Comparison of ENCODE assay signal across 13 cellular contexts in the genomic region with DNA sequence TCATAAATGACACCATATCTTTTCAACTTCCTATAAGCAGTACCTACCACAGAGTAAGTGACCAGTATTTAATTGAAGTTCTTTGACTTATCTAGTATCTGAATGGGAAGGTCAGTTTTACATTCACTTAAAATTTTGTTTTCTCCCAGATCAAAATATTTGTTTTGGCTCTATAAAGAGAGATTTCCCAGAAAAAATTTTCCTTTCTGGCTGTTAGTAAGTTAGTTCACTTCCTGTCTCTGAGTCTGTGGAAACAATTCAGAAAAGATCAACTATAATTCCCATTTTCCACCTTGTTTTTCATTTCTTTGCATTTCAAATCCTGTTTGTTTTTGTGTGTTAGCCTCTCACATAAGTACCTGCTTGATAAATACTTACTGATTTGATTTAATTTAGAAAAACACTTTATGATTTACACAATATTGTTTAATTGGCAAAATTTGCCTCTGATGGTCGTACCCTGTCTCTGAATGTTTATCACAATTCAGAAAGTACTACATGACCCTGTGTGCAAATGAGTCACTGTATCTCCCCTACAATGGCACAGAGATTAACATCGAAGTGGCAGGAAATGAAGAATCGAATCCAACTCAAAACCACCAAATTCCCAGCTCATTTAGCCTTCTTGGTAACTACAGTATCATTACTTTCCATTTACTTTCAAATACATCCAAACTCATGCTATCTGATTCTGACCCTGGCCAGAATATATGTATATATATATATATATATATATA. TPM values are rescaled to one million over a fixed set of nuclear protein-coding genes. Genes with fewer than 3 reads are reported as not detected.
A peak's percentile ranks its signal among the peaks of the same experiment; 100 is the strongest.
DNase-seq lines count a peak whose midpoint lies in the region; TF ChIP-seq lines count a peak whose summit lies in the region.
"Had no signal": no experiment of that assay in that cellular context is flagged by ENCODE, and none has a peak within 500 bp of the region (broad histone marks: within the 10 kb centered on the region; RNA-seq: fewer than 3 reads in every experiment).

No MANE protein-coding gene starts in this region.

- peak overlapping the region; percentile 54 to 73 (median 72) for H3K27ac Mint-ChIP-seq in nephron
- H3K27ac Mint-ChIP-seq: activated naive CD4-positive, alpha-beta T cell treated with anti-CD3 and anti-CD28 coated beads, Interleukin-2, amount 10 ng/mL, durations not matched to agents 7 days and 5 days; CD4-positive, alpha-beta T cell; stimulated activated naive CD8-positive, alpha-beta T cell treated with anti-CD3 and anti-CD28 coated beads, Interleukin-15, Interleukin-2, amounts not matched to agents 100 ng/mL and 50 ng/mL, for 24 hours had no signal

- WGBS in tibial nerve, 2 donors, result 10 to 17% methylated on average over 3 of the region's 3 CpGs

- H3K27me3 ChIP-seq in ascending aorta, result no peaks in the 10 kb centered on the region
- H3K27me3 ChIP-seq in tibial nerve, result no peaks in the 10 kb centered on the region

- peaks cover 0 to 7% of the 10 kb centered on the region in 2 donors for H3K4me1 ChIP-seq in ascending aorta
- H3K4me1 ChIP-seq in tibial nerve, result peaks cover 0 to 44% (median 14%) of the 10 kb centered on the region in 4 donors

- no peaks in the 10 kb centered on the region for H3K27me3 Mint-ChIP-seq in nephron (ENCODE audit: low read depth)

- H3K27ac ChIP-seq in ascending aorta, result peak overlapping the region; percentile 51 to 52
- H3K27ac ChIP-seq in tibial nerve, result peak overlapping the region; percentile 17 to 84 (median 51)

- TF ChIP-seq CTCF in ascending aorta (IDR thresholded peaks at IDR 0.05) (no peak), fibroblast of villous mesenchyme (IDR thresholded peaks at IDR 0.05; ENCODE audit: insufficient read depth, low read depth, low read length) (no peak), nephron (IDR thresholded peaks at IDR 0.05; ENCODE audit: unreplicated experiment in 3 of 3) (no peak), tibial nerve (IDR thresholded peaks at IDR 0.05) (no peak), foreskin fibroblast (IDR thresholded peaks at IDR 0.05; ENCODE audit: low read depth, low read length) (no peak)

- H3K4me3 Mint-ChIP-seq in nephron, result no peak overlapping the region
- H3K4me3 Mint-ChIP-seq: activated naive CD4-positive, alpha-beta T cell treated with anti-CD3 and anti-CD28 coated beads, Interleukin-2, amount 10 ng/mL, durations not matched to agents 7 days and 5 days; CD4-positive, alpha-beta T cell; stimulated activated naive CD8-positive, alpha-beta T cell treated with anti-CD3 and anti-CD28 coated beads, Interleukin-15, Interleukin-2, amounts not matched to agents 100 ng/mL and 50 ng/mL, for 24 hours had no signal

- DNase-seq in ascending aorta (ENCODE audit: low spot score in 2 of 2), result no peak
- peak; percentile 12 for DNase-seq in fibroblast of villous mesenchyme (ENCODE audit: low read depth)
- DNase-seq in tibial nerve (ENCODE audit: low spot score in 2 of 2), result no peak
- DNase-seq in GM19240 (ENCODE audit: insufficient read length, low spot score), result no peak
- DNase-seq in NAMALWA (ENCODE audit: low spot score), result no peak
- DNase-seq in foreskin fibroblast, result no peak
- no peak for DNase-seq in C1 segment of cervical spinal cord (lab: John Stamatoyannopoulos, UW)
- DNase-seq: activated naive CD4-positive, alpha-beta T cell treated with anti-CD3 and anti-CD28 coated beads, Interleukin-2, amount 10 ng/mL, durations not matched to agents 7 days and 5 days; CD4-positive, alpha-beta T cell; NCI-H2081 treated with DMSO at 0.1 percent for 48 hours; SHP77 had no signal

- TF ChIP-seq EP300 in tibial nerve (IDR thresholded peaks at IDR 0.05), result no peak

- TF ChIP-seq POLR2A in tibial nerve (IDR thresholded peaks at IDR 0.05), result no peak

- H3K4me3 ChIP-seq in ascending aorta, result peak overlapping the region in 1 of 2 donors; percentile 2
- no peak overlapping the region for H3K4me3 ChIP-seq in fibroblast of villous mesenchyme (ENCODE audit: low read depth, low read length)
- no peak overlapping the region for H3K4me3 ChIP-seq in tibial nerve
- H3K4me3 ChIP-seq in foreskin fibroblast (ENCODE audit: low read depth in 1 of 2, low read length in 2 of 2), result no peak overlapping the region

- H3K9me3 Mint-ChIP-seq in nephron, result no peaks in the 10 kb centered on the region
- H3K9me3 Mint-ChIP-seq: activated naive CD4-positive, alpha-beta T cell treated with anti-CD3 and anti-CD28 coated beads, Interleukin-2, amount 10 ng/mL, durations not matched to agents 7 days and 5 days; CD4-positive, alpha-beta T cell; stimulated activated naive CD8-positive, alpha-beta T cell treated with anti-CD3 and anti-CD28 coated beads, Interleukin-15, Interleukin-2, amounts not matched to agents 100 ng/mL and 50 ng/mL, for 24 hours had no signal

- no peaks in the 10 kb centered on the region for H3K36me3 Mint-ChIP-seq in nephron (ENCODE audit: low read depth)
- H3K36me3 Mint-ChIP-seq: activated naive CD4-positive, alpha-beta T cell treated with anti-CD3 and anti-CD28 coated beads, Interleukin-2, amount 10 ng/mL, durations not matched to agents 7 days and 5 days had no signal

- H3K4me1 Mint-ChIP-seq in nephron, result peaks cover 12% of the 10 kb centered on the region
- H3K4me1 Mint-ChIP-seq: activated naive CD4-positive, alpha-beta T cell treated with anti-CD3 and anti-CD28 coated beads, Interleukin-2, amount 10 ng/mL, durations not matched to agents 7 days and 5 days had no signal

- intact Hi-C loops in ascending aorta (cut with DNase I), result no loop called here

- no peaks in the 10 kb centered on the region for H3K36me3 ChIP-seq in ascending aorta
- no peaks in the 10 kb centered on the region for H3K36me3 ChIP-seq in tibial nerve

- H3K9me3 ChIP-seq in ascending aorta (no peaks in the 10 kb centered on the region), tibial nerve (no peaks in the 10 kb centered on the region)

RNA-seq across cellular contexts. Expression of a gene that starts 15.4 kb away (rescaled TPM):
- 8.6 TPM for total RNA-seq in ascending aorta
- 21.6 and 27.2 TPM in 2 replicates for total RNA-seq in fibroblast of villous mesenchyme
- total RNA-seq in tibial nerve, result 10 to 100 TPM; 27.0 to 41.0 (median 31.4) TPM
